ENCODE assay signal across 1 cellular context in the genomic region with DNA sequence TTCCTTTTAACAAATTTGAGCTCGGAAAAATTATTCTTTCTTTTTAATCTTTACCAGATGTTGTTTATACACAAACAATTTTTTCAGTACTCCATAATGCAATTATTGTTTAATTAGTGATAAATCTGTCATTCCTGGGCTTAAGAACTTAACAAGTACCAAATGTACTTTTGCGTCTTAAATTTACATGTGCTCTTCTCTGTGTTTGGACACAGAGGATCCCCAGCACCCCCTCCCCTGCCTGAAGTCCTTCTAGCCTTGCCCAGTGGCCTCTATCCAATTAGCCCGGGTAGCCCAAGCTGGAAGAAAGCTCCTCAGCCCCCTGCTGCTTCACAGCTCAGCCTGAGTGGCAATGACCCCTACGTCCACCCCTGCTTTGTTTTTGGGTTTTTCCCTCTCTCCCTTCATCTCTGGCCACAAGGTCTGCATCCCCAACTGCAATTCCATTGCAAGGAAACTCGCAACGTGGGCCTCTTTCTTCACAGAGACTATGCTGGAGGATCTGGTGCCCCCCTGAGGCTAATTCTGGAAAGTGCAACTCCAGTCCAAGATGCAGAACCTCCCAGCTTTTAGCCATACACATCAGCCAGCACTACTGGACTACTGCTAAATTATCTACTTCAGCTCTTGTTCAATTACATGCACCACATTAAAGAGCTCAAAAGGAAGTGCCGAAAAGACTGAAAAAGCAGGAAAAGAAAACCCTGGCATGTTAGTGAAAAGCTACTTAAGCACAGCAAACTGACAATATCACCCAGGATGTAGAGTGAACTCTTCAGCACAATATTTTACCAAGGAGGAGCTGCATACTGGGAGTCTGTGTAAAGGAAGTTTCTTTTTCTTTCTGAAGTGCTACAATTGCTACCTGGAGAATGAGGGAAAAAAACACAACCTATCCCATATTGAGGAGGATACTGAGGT.
TF ChIP-seq lines count a peak whose summit lies in the region.

No MANE protein-coding gene starts in this region.

TF ChIP-seq in HCT116, 20 proteins besides CTCF, POLR2A, EP300 and RAD21 (continued from another document):
- TF ChIP-seq, protein P1, sequence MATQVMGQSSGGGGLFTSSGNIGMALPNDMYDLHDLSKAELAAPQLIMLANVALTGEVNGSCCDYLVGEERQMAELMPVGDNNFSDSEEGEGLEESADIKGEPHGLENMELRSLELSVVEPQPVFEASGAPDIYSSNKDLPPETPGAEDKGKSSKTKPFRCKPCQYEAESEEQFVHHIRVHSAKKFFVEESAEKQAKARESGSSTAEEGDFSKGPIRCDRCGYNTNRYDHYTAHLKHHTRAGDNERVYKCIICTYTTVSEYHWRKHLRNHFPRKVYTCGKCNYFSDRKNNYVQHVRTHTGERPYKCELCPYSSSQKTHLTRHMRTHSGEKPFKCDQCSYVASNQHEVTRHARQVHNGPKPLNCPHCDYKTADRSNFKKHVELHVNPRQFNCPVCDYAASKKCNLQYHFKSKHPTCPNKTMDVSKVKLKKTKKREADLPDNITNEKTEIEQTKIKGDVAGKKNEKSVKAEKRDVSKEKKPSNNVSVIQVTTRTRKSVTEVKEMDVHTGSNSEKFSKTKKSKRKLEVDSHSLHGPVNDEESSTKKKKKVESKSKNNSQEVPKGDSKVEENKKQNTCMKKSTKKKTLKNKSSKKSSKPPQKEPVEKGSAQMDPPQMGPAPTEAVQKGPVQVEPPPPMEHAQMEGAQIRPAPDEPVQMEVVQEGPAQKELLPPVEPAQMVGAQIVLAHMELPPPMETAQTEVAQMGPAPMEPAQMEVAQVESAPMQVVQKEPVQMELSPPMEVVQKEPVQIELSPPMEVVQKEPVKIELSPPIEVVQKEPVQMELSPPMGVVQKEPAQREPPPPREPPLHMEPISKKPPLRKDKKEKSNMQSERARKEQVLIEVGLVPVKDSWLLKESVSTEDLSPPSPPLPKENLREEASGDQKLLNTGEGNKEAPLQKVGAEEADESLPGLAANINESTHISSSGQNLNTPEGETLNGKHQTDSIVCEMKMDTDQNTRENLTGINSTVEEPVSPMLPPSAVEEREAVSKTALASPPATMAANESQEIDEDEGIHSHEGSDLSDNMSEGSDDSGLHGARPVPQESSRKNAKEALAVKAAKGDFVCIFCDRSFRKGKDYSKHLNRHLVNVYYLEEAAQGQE (IDR thresholded peaks at IDR 0.05; ENCODE audit: low read depth): no peak
